In genomic region chr16:14070555-14070876, GRCh38 we compare ENCODE assay signal across 8 cellular contexts. TPM values are rescaled to one million over a fixed set of nuclear protein-coding genes. Genes with fewer than 3 reads are reported as not detected.
DNase-seq lines count a peak whose midpoint lies in the region; ATAC-seq and TF ChIP-seq lines count a peak whose summit lies in the region.

No MANE protein-coding gene starts in this region.

- peak overlapping the region; percentile 80 for H3K9ac ChIP-seq in HUES48 (ENCODE audit: low read depth, low read length)

- H3K36me3 ChIP-seq in HUES48 (ENCODE audit: control insufficient read depth, insufficient read depth, low read length): peaks cover 5% of the 10 kb centered on the region

- no peak for TF ChIP-seq CTCF in choroid plexus epithelial cell (conservative IDR thresholded peaks at IDR 0.05; ENCODE audit: low read depth, low read length)

- peaks cover 3 to 6% of the 10 kb centered on the region in 2 donors for H3K27me3 Mint-ChIP-seq in natural killer cell treated with Interleukin-12 subunit alpha and Interleukin-12 subunit beta and Interleukin-15 and Interleukin-18, amount 100 ng/mL, for 72 hours

- peak overlapping the region; percentile 80 for H3K27ac ChIP-seq in HUES48 (ENCODE audit: low read depth, low read length)

- H3K27me3 ChIP-seq in HUES48 (ENCODE audit: control insufficient read depth, insufficient read depth, low read length): no peaks in the 10 kb centered on the region

- DNase-seq in choroid plexus epithelial cell (ENCODE audit: low read depth) (no peak), NCI-H146 treated with DMSO at 0.1 percent for 48 hours (lab: John Stamatoyannopoulos, UW; ENCODE audit: unreplicated experiment) (no peak), 8988T (no peak), COR-L47 (lab: John Stamatoyannopoulos, UW) (no peak), occipital lobe (lab: John Stamatoyannopoulos, UW) (no peak)
- no peak for DNase-seq in natural killer cell treated with Interleukin-12 subunit alpha and Interleukin-12 subunit beta and Interleukin-15 and Interleukin-18, amount 100 ng/mL, for 72 hours (ENCODE audit: low spot score)

- H3K27ac Mint-ChIP-seq in natural killer cell treated with Interleukin-12 subunit alpha and Interleukin-12 subunit beta and Interleukin-15 and Interleukin-18, amount 100 ng/mL, for 72 hours: peak overlapping the region; percentile 16 to 75

- peak overlapping the region; percentile 79 for H3K4me3 Mint-ChIP-seq in natural killer cell treated with Interleukin-12 subunit alpha and Interleukin-12 subunit beta and Interleukin-15 and Interleukin-18, amount 100 ng/mL, for 72 hours

- no peaks in the 10 kb centered on the region for H3K9me3 ChIP-seq in HUES48 (ENCODE audit: control insufficient read depth, insufficient read depth, low read length)

- 0 out of 2 replicates have a peak, but pooled peaks cover 5% of the 10 kb centered on the region for H3K4me1 ChIP-seq in HUES48 (ENCODE audit: control insufficient read depth, insufficient read depth, low read length)

- H3K36me3 Mint-ChIP-seq in natural killer cell treated with Interleukin-12 subunit alpha and Interleukin-12 subunit beta and Interleukin-15 and Interleukin-18, amount 100 ng/mL, for 72 hours: no peaks in the 10 kb centered on the region

- ATAC-seq in GM18909 (IDR thresholded peaks at IDR 0.05; ENCODE audit: poor library complexity, unreplicated experiment): peak; percentile 11
- ATAC-seq in natural killer cell treated with Interleukin-12 subunit alpha and Interleukin-12 subunit beta and Interleukin-15 and Interleukin-18, amount 100 ng/mL, for 72 hours: no peak

- H3K9me3 Mint-ChIP-seq in natural killer cell treated with Interleukin-12 subunit alpha and Interleukin-12 subunit beta and Interleukin-15 and Interleukin-18, amount 100 ng/mL, for 72 hours: no peaks in the 10 kb centered on the region

- peaks cover 8% of the 10 kb centered on the region in 2 donors for H3K4me1 Mint-ChIP-seq in natural killer cell treated with Interleukin-12 subunit alpha and Interleukin-12 subunit beta and Interleukin-15 and Interleukin-18, amount 100 ng/mL, for 72 hours (ENCODE audit: low read depth in 2 of 2)

- peak overlapping the region; percentile 73 for H3K4me3 ChIP-seq in HUES48 (ENCODE audit: low read depth, low read length)
- peak overlapping the region; percentile 92 for H3K4me3 ChIP-seq in choroid plexus epithelial cell (ENCODE audit: low read depth, low read length)

RNA-seq across cellular contexts. Expression of gene MRTFB, which starts 0.6 kb away (rescaled TPM):
- 10 to 100 TPM; 10.0 to 20.4 TPM for total RNA-seq in natural killer cell treated with Interleukin-12 subunit alpha and Interleukin-12 subunit beta and Interleukin-15 and Interleukin-18, amount 100 ng/mL, for 72 hours
- 36.3 TPM for total RNA-seq in occipital lobe
